9 cellular contexts compared by ENCODE assay signal in genomic region chr6:37005827-37006514, GRCh38. TPM values are rescaled to one million over a fixed set of nuclear protein-coding genes. Genes with fewer than 3 reads are reported as not detected.
DNase-seq lines count a peak whose midpoint lies in the region; ATAC-seq and TF ChIP-seq lines count a peak whose summit lies in the region.
"Had no signal": no experiment of that assay in that cellular context is flagged by ENCODE, and none has a peak within 500 bp of the region (broad histone marks: within the 10 kb centered on the region; RNA-seq: fewer than 3 reads in every experiment).

No MANE protein-coding gene starts in this region.

- peaks cover 6% of the 10 kb centered on the region for H3K27me3 Mint-ChIP-seq in glutamatergic neuron (ENCODE audit: unreplicated experiment)

- H3K9me3 Mint-ChIP-seq in glutamatergic neuron (ENCODE audit: unreplicated experiment): no peaks in the 10 kb centered on the region

- ATAC-seq in HG03066 (IDR thresholded peaks at IDR 0.05; ENCODE audit: low read depth, unreplicated experiment) (peak; percentile 3), GM18519 (IDR thresholded peaks at IDR 0.05; ENCODE audit: low FRiP score, unreplicated experiment) (no peak)
- peak; percentile 11 for ATAC-seq in stimulated activated naive CD8-positive, alpha-beta T cell treated with anti-CD3 and anti-CD28 coated beads, Interleukin-15, Interleukin-2, amounts not matched to agents 100 U/mL and 50 U/mL, for 24 hours

- H3K27ac Mint-ChIP-seq in glutamatergic neuron (ENCODE audit: unreplicated experiment): no peak overlapping the region

- TF ChIP-seq CTCF in glutamatergic neuron (IDR thresholded peaks at IDR 0.05; ENCODE audit: partially characterized antibody, unreplicated experiment): no peak

- no peaks in the 10 kb centered on the region for H3K4me1 Mint-ChIP-seq in glutamatergic neuron (ENCODE audit: low read depth, unreplicated experiment)

- H3K27ac ChIP-seq in caudate nucleus (ENCODE audit: low read depth, low read length): peak overlapping the region; percentile 11

- DNase-seq in NOMO-1 treated with DMSO at 0.1 percent for 48 hours (lab: John Stamatoyannopoulos, UW; ENCODE audit: unreplicated experiment) (peak; percentile 46), NOMO-1 treated with dmso at 0.1 percent for 144 hours (lab: John Stamatoyannopoulos, UW; ENCODE audit: unreplicated experiment) (no peak), caudate nucleus (lab: John Stamatoyannopoulos, UW) (no peak), cortex of kidney (lab: John Stamatoyannopoulos, UW) (no peak), glutamatergic neuron (no peak)
- no peak for DNase-seq in stimulated activated naive CD8-positive, alpha-beta T cell treated with anti-CD3 and anti-CD28 coated beads, Interleukin-15, Interleukin-2, amounts not matched to agents 100 U/mL and 50 U/mL, for 24 hours
- DNase-seq: NCI-H2081 had no signal

- H3K4me3 Mint-ChIP-seq in glutamatergic neuron (ENCODE audit: unreplicated experiment): no peak overlapping the region

- H3K36me3 Mint-ChIP-seq in glutamatergic neuron (ENCODE audit: unreplicated experiment): no peaks in the 10 kb centered on the region

RNA-seq across cellular contexts. Expression of gene FGD2, which starts 0.5 kb away (rescaled TPM):
- total RNA-seq in glutamatergic neuron (ENCODE audit: unreplicated experiment): not detected

RNA-seq across cellular contexts. Expression of gene MTCH1, which starts 20.0 kb away (rescaled TPM):
- 179 TPM for total RNA-seq in glutamatergic neuron (ENCODE audit: unreplicated experiment)

RNA-seq across cellular contexts. Expression of gene PI16, which starts 51.4 kb away (rescaled TPM):
- not detected for total RNA-seq in glutamatergic neuron (ENCODE audit: unreplicated experiment)
